1 cellular context compared by ENCODE assay signal in the genomic region with DNA sequence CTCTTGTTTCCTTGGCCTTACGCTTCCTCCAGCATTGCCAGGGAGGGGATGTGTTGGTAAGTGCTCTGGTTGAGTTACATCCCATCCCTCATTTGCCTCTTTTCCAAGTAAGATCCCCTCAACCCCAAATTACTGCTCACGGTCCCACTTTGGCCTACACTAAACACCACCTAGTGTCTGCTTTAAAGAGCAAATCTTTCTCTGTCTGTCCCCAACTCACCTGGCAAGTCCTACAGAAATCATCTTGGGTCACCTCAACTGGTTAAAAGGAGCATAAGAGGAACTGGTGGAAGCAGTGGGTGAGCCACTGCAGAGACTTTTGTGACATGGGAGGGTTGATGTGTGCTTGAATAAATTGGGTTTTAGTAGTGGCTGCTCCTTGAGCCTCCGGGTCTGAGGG.
TF ChIP-seq lines count a peak whose summit lies in the region.

No MANE protein-coding gene starts in this region.

TF ChIP-seq in WTC11, 78 proteins besides CTCF, POLR2A, EP300 and RAD21:
- TF ChIP-seq, protein P1, sequence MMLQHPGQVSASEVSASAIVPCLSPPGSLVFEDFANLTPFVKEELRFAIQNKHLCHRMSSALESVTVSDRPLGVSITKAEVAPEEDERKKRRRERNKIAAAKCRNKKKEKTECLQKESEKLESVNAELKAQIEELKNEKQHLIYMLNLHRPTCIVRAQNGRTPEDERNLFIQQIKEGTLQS (CRISPR knock-in tag; conservative IDR thresholded peaks at IDR 0.05), result no peak
- TF ChIP-seq STAT6 (CRISPR knock-in tag; conservative IDR thresholded peaks at IDR 0.05; ENCODE audit: low read depth), result no peak
